ENCODE assay signal across 9 cellular contexts in the genomic region with DNA sequence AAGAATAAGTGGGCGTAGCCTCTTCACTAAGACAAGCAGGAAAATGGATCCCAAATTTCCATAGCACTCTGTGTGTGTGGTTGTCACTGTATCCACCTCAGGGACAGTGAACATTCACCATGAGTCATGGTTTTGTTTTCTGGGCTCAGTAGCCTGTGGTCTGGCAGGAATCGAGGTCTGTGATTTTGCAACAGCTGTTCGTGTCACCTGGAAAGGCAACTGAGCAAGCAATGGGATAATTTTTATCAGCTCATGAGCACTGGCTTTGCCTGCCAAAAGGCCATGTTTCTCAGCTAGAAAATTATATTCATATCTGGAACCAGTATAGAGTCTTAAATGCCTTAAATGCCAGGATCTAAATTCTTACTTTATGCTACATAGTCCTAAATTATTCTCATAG.
A peak's percentile ranks its signal among the peaks of the same experiment; 100 is the strongest.
DNase-seq lines count a peak whose midpoint lies in the region; ATAC-seq and TF ChIP-seq lines count a peak whose summit lies in the region.
"Had no signal": no experiment of that assay in that cellular context is flagged by ENCODE, and none has a peak within 500 bp of the region (broad histone marks: within the 10 kb centered on the region; RNA-seq: fewer than 3 reads in every experiment).

No MANE protein-coding gene starts in this region.

- no peaks in the 10 kb centered on the region for H3K36me3 ChIP-seq in RWPE2 (ENCODE audit: low read depth)
- no peaks in the 10 kb centered on the region for H3K36me3 ChIP-seq in skeletal muscle tissue (ENCODE audit: control insufficient read depth in 3 of 3, insufficient read depth in 3 of 3, low read length in 3 of 3)

- TF ChIP-seq CTCF in RWPE2 (IDR thresholded peaks at IDR 0.05; ENCODE audit: poor library complexity, severe bottlenecking): no peak

- H3K9ac ChIP-seq in skeletal muscle tissue (ENCODE audit: low read depth in 1 of 3, low read length in 3 of 3): peak overlapping the region; percentile 34 to 46 (median 39)

- no peaks in the 10 kb centered on the region for H3K9me3 Mint-ChIP-seq in activated T-helper 2 cell treated with anti-CD3 and anti-CD28 coated beads, Interferon-gamma antibody, Interleukin-2, Interleukin-4, amounts not matched to agents 10 μg/mL and 5 μg/mL and 100 μg/mL, durations not matched to agents 14 hours and 24 hours and 36 hours

- H3K4me1 Mint-ChIP-seq in activated T-helper 2 cell treated with anti-CD3 and anti-CD28 coated beads, Interferon-gamma antibody, Interleukin-2, Interleukin-4, amounts not matched to agents 10 μg/mL and 5 μg/mL and 100 μg/mL, durations not matched to agents 14 hours and 24 hours and 36 hours (ENCODE audit: low read depth): no peaks in the 10 kb centered on the region

- intact Hi-C loops in activated T-helper 2 cell treated with anti-CD3 and anti-CD28 coated beads, Interferon-gamma antibody, Interleukin-2, Interleukin-4, amounts not matched to agents 10 μg/mL and 5 μg/mL and 100 μg/mL, durations not matched to agents 14 hours and 24 hours and 36 hours (cut with micrococcal nuclease): no loop called here

- H3K27me3 ChIP-seq in RWPE2 (ENCODE audit: insufficient read depth, poor library complexity, severe bottlenecking): no peaks in the 10 kb centered on the region
- no peaks in the 10 kb centered on the region for H3K27me3 ChIP-seq in skeletal muscle tissue (ENCODE audit: control insufficient read depth in 3 of 3, insufficient read depth in 3 of 3, low read length in 3 of 3)

- no peaks in the 10 kb centered on the region for H3K27me3 Mint-ChIP-seq in activated T-helper 2 cell treated with anti-CD3 and anti-CD28 coated beads, Interferon-gamma antibody, Interleukin-2, Interleukin-4, amounts not matched to agents 10 μg/mL and 5 μg/mL and 100 μg/mL, durations not matched to agents 14 hours and 24 hours and 36 hours (ENCODE audit: low read depth)

- H3K36me3 Mint-ChIP-seq in activated T-helper 2 cell treated with anti-CD3 and anti-CD28 coated beads, Interferon-gamma antibody, Interleukin-2, Interleukin-4, amounts not matched to agents 10 μg/mL and 5 μg/mL and 100 μg/mL, durations not matched to agents 14 hours and 24 hours and 36 hours (ENCODE audit: low read depth): no peaks in the 10 kb centered on the region

- DNase-seq in RWPE2 (ENCODE audit: low spot score) (no peak), glomerular visceral epithelial cell (ENCODE audit: extremely low spot score) (peak; percentile 70), SKM-1 (lab: John Stamatoyannopoulos, UW; ENCODE audit: unreplicated experiment) (no peak)
- no peak for DNase-seq in activated T-helper 2 cell treated with anti-CD3 and anti-CD28 coated beads, Interferon-gamma antibody, Interleukin-2, Interleukin-4, amounts not matched to agents 10 μg/mL and 5 μg/mL and 100 μg/mL, durations not matched to agents 14 hours and 24 hours and 36 hours (ENCODE audit: low spot score)
- no peak for DNase-seq in central memory CD4-positive, alpha-beta T cell
- DNase-seq: MV-4-11 had no signal

- peak; percentile 63 for ATAC-seq in GM18499 (IDR thresholded peaks at IDR 0.05; ENCODE audit: insufficient read depth, unreplicated experiment)
- peak; percentile 84 for ATAC-seq in RWPE2 (ENCODE audit: low read depth)
- no peak for ATAC-seq in GM21717 (IDR thresholded peaks at IDR 0.05; ENCODE audit: unreplicated experiment)

- peaks cover 10% of the 10 kb centered on the region for H3K4me1 ChIP-seq in RWPE2 (ENCODE audit: insufficient read depth, poor library complexity, severe bottlenecking)
- H3K4me1 ChIP-seq in skeletal muscle tissue (ENCODE audit: control insufficient read depth in 3 of 3, insufficient read depth in 3 of 3, low read length in 3 of 3): peaks cover 10 to 17% (median 16%) of the 10 kb centered on the region in 3 donors

- H3K4me3 Mint-ChIP-seq in activated T-helper 2 cell treated with anti-CD3 and anti-CD28 coated beads, Interferon-gamma antibody, Interleukin-2, Interleukin-4, amounts not matched to agents 10 μg/mL and 5 μg/mL and 100 μg/mL, durations not matched to agents 14 hours and 24 hours and 36 hours (ENCODE audit: low read depth): no peak overlapping the region

- H3K9me3 ChIP-seq in RWPE2 (ENCODE audit: severe bottlenecking) (no peaks in the 10 kb centered on the region), skeletal muscle tissue (ENCODE audit: control insufficient read depth in 3 of 3, low read length in 3 of 3) (no peaks in the 10 kb centered on the region)

- H3K27ac Mint-ChIP-seq in activated T-helper 2 cell treated with anti-CD3 and anti-CD28 coated beads, Interferon-gamma antibody, Interleukin-2, Interleukin-4, amounts not matched to agents 10 μg/mL and 5 μg/mL and 100 μg/mL, durations not matched to agents 14 hours and 24 hours and 36 hours: no peak overlapping the region

- no peak overlapping the region for H3K4me3 ChIP-seq in RWPE2 (ENCODE audit: severe bottlenecking)
- H3K4me3 ChIP-seq in skeletal muscle tissue (ENCODE audit: low read length in 3 of 3): peak overlapping the region in 1 of 3 donors; percentile 39

- H3K27ac ChIP-seq in RWPE2 (ENCODE audit: poor library complexity, severe bottlenecking): peak overlapping the region; percentile 25
- H3K27ac ChIP-seq in skeletal muscle tissue (ENCODE audit: low read depth, low read length): peak overlapping the region; percentile 96
